ENCODE assay signal across 12 cellular contexts in the genomic region with DNA sequence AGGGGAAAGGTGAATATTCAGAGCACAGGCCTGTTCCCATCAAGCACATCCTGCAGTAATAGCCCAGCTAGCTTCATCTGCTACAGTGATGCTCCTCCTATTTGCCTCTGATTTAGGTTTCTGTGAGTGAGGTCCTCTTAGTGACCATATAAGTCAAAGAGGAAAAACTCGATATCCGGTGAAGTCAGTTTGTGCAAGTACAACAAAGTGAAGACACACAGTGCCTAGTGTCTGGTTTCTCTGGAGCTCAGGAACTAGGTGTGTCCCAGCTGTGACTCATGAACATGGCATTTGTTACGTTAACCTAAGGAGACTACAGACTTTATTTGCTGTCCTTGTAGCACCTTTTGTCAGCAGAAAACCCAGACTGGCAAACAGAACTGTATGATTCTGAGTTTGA. TPM values are rescaled to one million over a fixed set of nuclear protein-coding genes. Genes with fewer than 3 reads are reported as not detected.
DNase-seq lines count a peak whose midpoint lies in the region; ATAC-seq, FAIRE-seq and TF ChIP-seq lines count a peak whose summit lies in the region.
"Had no signal": no experiment of that assay in that cellular context is flagged by ENCODE, and none has a peak within 500 bp of the region (broad histone marks: within the 10 kb centered on the region; RNA-seq: fewer than 3 reads in every experiment).

No MANE protein-coding gene starts in this region.

- TF ChIP-seq CTCF in MCF 10A (IDR thresholded peaks at IDR 0.05; ENCODE audit: unreplicated experiment): no peak
- no peak for TF ChIP-seq CTCF in HepG2 (CRISPR knock-in tag; IDR thresholded peaks at IDR 0.05)
- TF ChIP-seq CTCF in activated CD8-positive, alpha-beta T cell treated with anti-CD3 and anti-CD28 coated beads for 36 hours (IDR thresholded peaks at IDR 0.05): no peak

- no peaks in the 10 kb centered on the region for H3K36me3 Mint-ChIP-seq in MCF 10A (ENCODE audit: insufficient read depth, unreplicated experiment)
- no peaks in the 10 kb centered on the region for H3K36me3 Mint-ChIP-seq in activated CD8-positive, alpha-beta T cell treated with anti-CD3 and anti-CD28 coated beads for 36 hours (ENCODE audit: low read depth)

- H3K27ac Mint-ChIP-seq in MCF 10A (ENCODE audit: low read depth, unreplicated experiment): peak overlapping the region; percentile 98
- no peak overlapping the region for H3K27ac Mint-ChIP-seq in activated CD8-positive, alpha-beta T cell treated with anti-CD3 and anti-CD28 coated beads for 36 hours
- H3K27ac Mint-ChIP-seq: T-helper 1 cell treated with Interleukin-12 subunit alpha and Interleukin-12 subunit beta and Interleukin-4 antibody, amounts not matched to agents 30 μg/mL and 1 μg/mL, for 36 hours had no signal

- POLR2A ChIA-PET in MCF 10A (lab: Yijun Ruan, JAX) (interaction anchor here (0.6 to 13.7 kb wide), 19 partner anchors 9 to 279 kb away, joined by 3 to 252 read pairs (median 5); a partner anchor contains a TSS), HepG2 (lab: Yijun Ruan, JAX) (interaction anchor here (0.7 to 2.2 kb wide), 10 partner anchors 8 to 41 kb away, joined by 3 to 15 read pairs (median 6); a partner anchor contains a TSS)
- POLR2A ChIA-PET in activated CD8-positive, alpha-beta T cell treated with anti-CD3 and anti-CD28 coated beads for 36 hours (lab: Charles Lee): no interaction called here

- H3K36me3 ChIP-seq in HUES64 (ENCODE audit: insufficient read depth, low read length) (no peaks in the 10 kb centered on the region), HepG2 (replicated peaks in 1 of 2; ENCODE audit: control insufficient read depth in 1 of 2, insufficient read depth in 2 of 2, low read length in 2 of 2) (no peaks in the 10 kb centered on the region)

- H3K79me2 ChIP-seq in HepG2 (ENCODE audit: insufficient read depth, low read length): no peaks in the 10 kb centered on the region

- H4K20me1 ChIP-seq in HepG2 (ENCODE audit: insufficient read depth, low read length): no peaks in the 10 kb centered on the region

- ATAC-seq in HepG2: peak; percentile 95
- no peak for ATAC-seq in HG03039 (IDR thresholded peaks at IDR 0.05; ENCODE audit: unreplicated experiment)
- no peak for ATAC-seq in GM18868 (IDR thresholded peaks at IDR 0.05; ENCODE audit: unreplicated experiment)
- ATAC-seq in activated CD8-positive, alpha-beta T cell treated with anti-CD3 and anti-CD28 coated beads for 36 hours: no peak

- no peak overlapping the region for H2AFZ ChIP-seq in HepG2 (ENCODE audit: low read length)

- H3K4me1 Mint-ChIP-seq in MCF 10A (ENCODE audit: insufficient read depth, unreplicated experiment): peaks cover 35% of the 10 kb centered on the region
- H3K4me1 Mint-ChIP-seq in activated CD8-positive, alpha-beta T cell treated with anti-CD3 and anti-CD28 coated beads for 36 hours (ENCODE audit: low read depth): no peaks in the 10 kb centered on the region

- peak; percentile 92 for FAIRE-seq in HepG2 (lab: Jason Lieb, UNC)

- CTCF ChIA-PET in MCF 10A (lab: Yijun Ruan, JAX): interaction anchor here (0.6 to 4.4 kb wide), 6 partner anchors 8 to 278 kb away, joined by 3 to 28 read pairs (median 4); a partner anchor contains a TSS
- CTCF ChIA-PET in HepG2 (lab: Yijun Ruan, JAX; ENCODE audit: low intra/inter-chr PET ratio, low total read pairs): no interaction called here
- CTCF ChIA-PET in activated CD8-positive, alpha-beta T cell treated with anti-CD3 and anti-CD28 coated beads for 36 hours (lab: Charles Lee): no interaction called here

- no peak for TF ChIP-seq POLR2A in HepG2 (IDR thresholded peaks at IDR 0.05; ENCODE audit: insufficient read depth in 1 of 2, low read depth in 2 of 2, low read length in 2 of 2)

- intact Hi-C loops in MCF 10A (cut with micrococcal nuclease) (loop anchor here (1.0 kb wide), 1 partner anchor 10 kb away; no protein-coding TSS in a partner anchor), HepG2 (cut with micrococcal nuclease; ENCODE audit: unreplicated experiment) (loop anchor here (1.0 to 2.0 kb wide), 2 partner anchors 19 to 24 kb away; no protein-coding TSS in a partner anchor)
- intact Hi-C loops in activated CD8-positive, alpha-beta T cell treated with anti-CD3 and anti-CD28 coated beads for 36 hours (cut with micrococcal nuclease): no loop called here

- TF ChIP-seq RAD21 in HepG2 (CRISPR knock-in tag; IDR thresholded peaks at IDR 0.05): no peak

- H3K4me2 ChIP-seq in HepG2 (ENCODE audit: low read depth, low read length): peak overlapping the region; percentile 19; the same call in 1 of the 2 replicates

- peaks cover 2% of the 10 kb centered on the region for H3K9me3 ChIP-seq in HUES64 (ENCODE audit: insufficient read depth, low read depth, low read length)
- no peaks in the 10 kb centered on the region for H3K9me3 ChIP-seq in HepG2 (ENCODE audit: low read length)

- H3K4me3 ChIP-seq in HUES64 (ENCODE audit: low read length) (no peak overlapping the region), HepG2 (replicated peaks in 1 of 3; ENCODE audit: insufficient read depth in 1 of 3, low read depth in 2 of 3, low read length in 3 of 3) (no peak overlapping the region; a peak in 1 of 6 replicates)

- H3K9ac ChIP-seq in HUES64 (ENCODE audit: low read depth, low read length): peak overlapping the region; percentile 2; the same call in 1 of the 2 replicates
- no peak overlapping the region for H3K9ac ChIP-seq in HepG2 (ENCODE audit: insufficient read depth, low read depth, low read length)

- DNase-seq in ACHN: peak; percentile 32
- peak; percentile 99 for DNase-seq in MCF 10A (ENCODE audit: unreplicated experiment)
- peak; percentile 99 for DNase-seq in HepG2 (ENCODE audit: low spot score)
- no peak for DNase-seq in activated CD8-positive, alpha-beta T cell treated with anti-CD3 and anti-CD28 coated beads for 36 hours
- no peak for DNase-seq in middle frontal gyrus (ENCODE audit: extremely low spot score, low spot score)
- DNase-seq: C1 segment of cervical spinal cord, foreskin melanocyte, NCI-H1436 had no signal

- BruUV-seq in MCF 10A (replicated peaks; lab: Mats Ljungman, UMichigan): no TSS peak
- no TSS peak for BruUV-seq in HepG2 (replicated peaks; lab: Mats Ljungman, UMichigan)

- no peaks in the 10 kb centered on the region for H3K9me3 Mint-ChIP-seq in MCF 10A (ENCODE audit: unreplicated experiment)
- no peaks in the 10 kb centered on the region for H3K9me3 Mint-ChIP-seq in activated CD8-positive, alpha-beta T cell treated with anti-CD3 and anti-CD28 coated beads for 36 hours
- H3K9me3 Mint-ChIP-seq: T-helper 1 cell treated with Interleukin-12 subunit alpha and Interleukin-12 subunit beta and Interleukin-4 antibody, amounts not matched to agents 30 μg/mL and 1 μg/mL, for 36 hours had no signal

- H3K27ac ChIP-seq in HUES64 (ENCODE audit: low read depth, low read length) (peak overlapping the region; percentile 81; the same call in 1 of the 2 replicates), HepG2 (ENCODE audit: extremely low read length, insufficient read depth, low read length) (peak overlapping the region; percentile 35)

- WGBS in HUES64: 81% methylated on average over 3 of the region's 3 CpGs
- 3% methylated on average over 3 of the region's 3 CpGs for WGBS in HepG2 (ENCODE audit: low lambda C conversion rate)

- H3K4me1 ChIP-seq in HUES64 (ENCODE audit: insufficient read depth, low read length) (peaks cover 41% of the 10 kb centered on the region), HepG2 (ENCODE audit: insufficient read depth, low read length) (peaks cover 53% of the 10 kb centered on the region)

- in situ Hi-C loops in ACHN (cut with HindIII; ENCODE audit: low pct_ligation_motif_present, low pct_unique_long_range_greater_than_20kb, low sequenced_read_pairs): no loop called here
- in situ Hi-C loops in HepG2 (cut with HindIII; ENCODE audit: extremely low pct_ligation_motif_present, low pct_unique_long_range_greater_than_20kb): no loop called here

- H3K27me3 Mint-ChIP-seq in MCF 10A (ENCODE audit: insufficient read depth, unreplicated experiment): no peaks in the 10 kb centered on the region
- H3K27me3 Mint-ChIP-seq in activated CD8-positive, alpha-beta T cell treated with anti-CD3 and anti-CD28 coated beads for 36 hours: peaks cover 3% of the 10 kb centered on the region

- H3K27me3 ChIP-seq in HUES64 (ENCODE audit: insufficient read depth, low read length) (no peaks in the 10 kb centered on the region), HepG2 (ENCODE audit: control insufficient read depth in 1 of 2, insufficient read depth in 2 of 2, low read length in 2 of 2) (no peaks in the 10 kb centered on the region)

- peak in 1 of 2 experiments; percentile 74; a peak in 2 of 4 replicates for TF ChIP-seq EP300 in HepG2 (IDR thresholded peaks at IDR 0.05; ENCODE audit: low read depth in 2 of 2, low read length in 2 of 2)
- peak; percentile 82; the same call in 1 of the 2 replicates for TF ChIP-seq EP300 in HepG2 (CRISPR knock-in tag; IDR thresholded peaks at IDR 0.05; ENCODE audit: borderline replicate concordance)

- peak overlapping the region; percentile 16 for H3K4me3 Mint-ChIP-seq in MCF 10A (ENCODE audit: unreplicated experiment)
- no peak overlapping the region for H3K4me3 Mint-ChIP-seq in activated CD8-positive, alpha-beta T cell treated with anti-CD3 and anti-CD28 coated beads for 36 hours
- H3K4me3 Mint-ChIP-seq: T-helper 1 cell treated with Interleukin-12 subunit alpha and Interleukin-12 subunit beta and Interleukin-4 antibody, amounts not matched to agents 30 μg/mL and 1 μg/mL, for 36 hours had no signal

RNA-seq across cellular contexts. Expression of a gene that starts 33.9 kb away (rescaled TPM):
- polyA plus RNA-seq in HUES64 (2013, experiment 1 of 2): 0.65 TPM
- polyA plus RNA-seq in HUES64 (2013, experiment 2 of 2): 1.3 TPM
- 1.2 and 2.7 TPM in 2 replicates for total RNA-seq in MCF 10A (2022)
- 0.15 and 0.21 TPM in 2 replicates for total RNA-seq in HepG2 (2016; rRNA removed; fragmentation: Illumina TruSeq; extraction: Trizol)
- 0.10 TPM in 1 of 2 replicates, not detected in the other for total RNA-seq in HepG2 (2016; cell fraction: cytosol; rRNA removed; fragmentation: Illumina TruSeq; extraction: Trizol; ENCODE audit: low read depth)
- 0.22 TPM in 1 of 2 replicates, not detected in the other for total RNA-seq in HepG2 (2016; cell fraction: insoluble cytoplasmic fraction; rRNA removed; fragmentation: Illumina TruSeq; extraction: Trizol)
- total RNA-seq in HepG2 (2016; cell fraction: membrane; rRNA removed; fragmentation: Illumina TruSeq; extraction: Trizol): 0.07 and 0.22 TPM in 2 replicates
- total RNA-seq in HepG2 (2016; cell fraction: nucleus; rRNA removed; fragmentation: Illumina TruSeq; extraction: Trizol): 0.25 and 0.53 TPM in 2 replicates
- 0.78 and 1.2 TPM in 2 replicates for polyA plus RNA-seq in HepG2 (2011; rRNA removed)
- polyA plus RNA-seq in HepG2 (2011; cell fraction: cytosol; rRNA removed): 0.50 and 0.72 TPM in 2 replicates
- 1.3 TPM in 2 replicates for polyA plus RNA-seq in HepG2 (2011; cell fraction: nucleus; rRNA removed)
- polyA plus RNA-seq in HepG2 (2012): 6.0 and 7.3 TPM in 2 replicates
- polyA plus RNA-seq in HepG2 (2016; cell fraction: cytosol; fragmentation: Illumina TruSeq; extraction: Trizol; ENCODE audit: low read depth): not detected in 2 replicates
- polyA plus RNA-seq in HepG2 (2016; cell fraction: insoluble cytoplasmic fraction; fragmentation: Illumina TruSeq; extraction: Trizol; ENCODE audit: low read depth): not detected in 2 replicates
- polyA plus RNA-seq in HepG2 (2016; cell fraction: membrane; fragmentation: Illumina TruSeq; extraction: Trizol; ENCODE audit: low read depth): not detected in 2 replicates
- 0.90 and 1.3 TPM in 2 replicates for polyA plus RNA-seq in HepG2 (2016; cell fraction: nucleus; fragmentation: Illumina TruSeq; extraction: Trizol; ENCODE audit: insufficient read depth, low read depth)
- 1.0 TPM in 2 replicates for polyA minus RNA-seq in HepG2 (2011; rRNA and poly(A)+ RNA removed; ENCODE audit: low replicate concordance)
- 0.30 and 0.88 TPM in 2 replicates for polyA minus RNA-seq in HepG2 (2011; cell fraction: cytosol; rRNA and poly(A)+ RNA removed)
- 0.62 and 0.77 TPM in 2 replicates for polyA minus RNA-seq in HepG2 (2011; cell fraction: nucleus; rRNA and poly(A)+ RNA removed)
- total RNA-seq in activated CD8-positive, alpha-beta T cell treated with anti-CD3 and anti-CD28 coated beads for 36 hours: under 1 TPM in 1 of 2 experiments, not detected in 1; 0.14 TPM

Comparison
In these comparisons a context has a peak if more than half of its experiments do, and no peak if none do; other contexts are left out.
1. DNase-seq: peak in ACHN (single experiment), MCF 10A (single experiment) and HepG2 (single experiment); none in activated CD8-positive, alpha-beta T cell treated with anti-CD3 and anti-CD28 coated beads for 36 hours (single experiment) and middle frontal gyrus (single experiment).